Comparison of ENCODE assay signal across 14 cellular contexts in the genomic region with DNA sequence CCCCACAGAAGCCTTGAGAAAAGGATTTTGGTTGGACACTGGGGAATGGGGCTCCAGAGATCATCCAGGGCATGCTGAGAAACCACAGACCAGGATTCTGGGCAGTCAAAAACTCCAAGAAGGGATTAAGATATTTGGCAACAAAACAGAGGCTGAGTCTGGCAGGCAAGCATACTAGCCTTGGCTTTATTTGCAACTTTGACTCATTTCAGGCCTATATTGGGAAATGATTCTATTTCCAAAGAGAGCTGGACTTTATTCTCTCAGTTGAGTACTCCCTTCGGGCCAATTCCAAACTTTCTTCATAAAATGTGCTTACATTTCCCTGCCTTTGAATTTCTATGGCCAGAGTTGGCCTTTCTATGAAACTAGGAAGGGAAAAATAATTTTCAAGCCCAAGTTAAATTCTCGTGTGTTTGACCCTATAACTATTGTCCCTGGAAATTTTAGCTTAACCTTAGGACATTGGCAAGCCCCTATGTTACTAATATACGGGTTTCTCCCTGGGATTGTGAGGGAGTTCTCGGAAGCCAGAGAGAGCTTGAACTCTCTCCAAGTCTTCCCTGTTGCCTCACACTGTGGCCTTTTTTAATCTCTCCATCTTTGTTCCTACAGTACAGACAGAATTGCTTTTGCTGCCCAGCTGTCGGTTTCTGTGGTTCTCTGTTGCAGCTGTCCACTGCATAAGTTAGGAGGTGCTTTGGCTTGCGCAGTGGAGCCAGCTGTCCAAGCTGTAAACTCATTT.
A peak's percentile ranks its signal among the peaks of the same experiment; 100 is the strongest.
DNase-seq lines count a peak whose midpoint lies in the region; ATAC-seq and TF ChIP-seq lines count a peak whose summit lies in the region.
"Had no signal": no experiment of that assay in that cellular context is flagged by ENCODE, and none has a peak within 500 bp of the region (broad histone marks: within the 10 kb centered on the region; RNA-seq: fewer than 3 reads in every experiment).

No MANE protein-coding gene starts in this region.

- BruUV-seq in IMR-90 (replicated peaks; lab: Mats Ljungman, UMichigan), result no TSS peak

- in situ Hi-C loops in IMR-90 (cut with MboI; ENCODE audit: low sequenced_read_pairs), result no loop called here

- H3K27me3 ChIP-seq in IMR-90 (ENCODE audit: control insufficient read depth, insufficient read depth, low read length) (no peaks in the 10 kb centered on the region; the same call in 1 of the 2 replicates), subcutaneous abdominal adipose tissue (ENCODE audit: control insufficient read depth in 5 of 5, insufficient read depth in 4 of 5, low read length in 5 of 5) (peaks cover 0 to 7% (median 2%) of the 10 kb centered on the region in 5 donors)
- H3K27me3 ChIP-seq: neutrophil had no signal

- peak overlapping the region; percentile 33; the same call in 1 of the 2 replicates for H3K27ac ChIP-seq in IMR-90 (ENCODE audit: insufficient read depth, low read length)
- H3K27ac ChIP-seq in coronary artery, result peak overlapping the region; percentile 29 to 63
- H3K27ac ChIP-seq in subcutaneous abdominal adipose tissue (ENCODE audit: low read depth, low read length), result peak overlapping the region; percentile 45
- H3K27ac ChIP-seq: neutrophil had no signal

- no peak overlapping the region for H3K23ac ChIP-seq in IMR-90 (ENCODE audit: low read depth, low read length)

- H2AFZ ChIP-seq in IMR-90 (replicated peaks; ENCODE audit: low read length, poor library complexity), result no peak overlapping the region

- no peak overlapping the region for H3K56ac ChIP-seq in IMR-90 (ENCODE audit: extremely low read depth, insufficient read depth, low read length)

- POLR2A ChIA-PET in IMR-90 (lab: Charles Lee; ENCODE audit: unreplicated experiment), result no interaction called here

- H3K79me1 ChIP-seq in IMR-90 (ENCODE audit: low read depth in 1 of 2, low read length in 2 of 2), result no peaks in the 10 kb centered on the region

- no peak overlapping the region for H4K91ac ChIP-seq in IMR-90 (ENCODE audit: insufficient read depth, low read depth, low read length)

- H3K27ac Mint-ChIP-seq in glutamatergic neuron (ENCODE audit: unreplicated experiment), result no peak overlapping the region
- H3K27ac Mint-ChIP-seq: activated naive CD8-positive, alpha-beta T cell treated with anti-CD3 and anti-CD28 coated beads, Interleukin-2, amount 50 U/mL, for 24 hours; stimulated activated naive CD8-positive, alpha-beta T cell treated with anti-CD3 and anti-CD28 coated beads, Interleukin-15, Interleukin-2, amounts not matched to agents 100 ng/mL and 50 ng/mL, for 24 hours had no signal

- no peak overlapping the region for H3K4me3 Mint-ChIP-seq in glutamatergic neuron (ENCODE audit: unreplicated experiment)
- H3K4me3 Mint-ChIP-seq: activated naive CD8-positive, alpha-beta T cell treated with anti-CD3 and anti-CD28 coated beads, Interleukin-2, amount 50 U/mL, for 24 hours; stimulated activated naive CD8-positive, alpha-beta T cell treated with anti-CD3 and anti-CD28 coated beads, Interleukin-15, Interleukin-2, amounts not matched to agents 100 ng/mL and 50 ng/mL, for 24 hours had no signal

- H3K36me3 Mint-ChIP-seq in glutamatergic neuron (ENCODE audit: unreplicated experiment), result no peaks in the 10 kb centered on the region

- no peak overlapping the region for H3K4ac ChIP-seq in IMR-90 (ENCODE audit: low read depth, low read length)

- TF ChIP-seq POLR2A in IMR-90 (IDR thresholded peaks at IDR 0.05; ENCODE audit: low read depth, low read length), result no peak

- WGBS in IMR-90 (ENCODE audit: extremely low coverage in 2 of 2, insufficient read length in 1 of 2), 2 experiments, result no CpG with 5 or more reads among the region's 6 CpGs

- no peak overlapping the region for H2BK5ac ChIP-seq in IMR-90 (ENCODE audit: low read depth, low read length, poor library complexity, severe bottlenecking)

- H4K5ac ChIP-seq in IMR-90 (ENCODE audit: low read depth, low read length), result no peak overlapping the region

- no peak for TF ChIP-seq RAD21 in IMR-90 (IDR thresholded peaks at IDR 0.05; ENCODE audit: low read length)

- H2AK5ac ChIP-seq in IMR-90 (ENCODE audit: low read depth, low read length), result no peak overlapping the region

- peak; percentile 71 for ATAC-seq in IMR-90 (ENCODE audit: low read depth)
- ATAC-seq: activated naive CD8-positive, alpha-beta T cell treated with anti-CD3 and anti-CD28 coated beads, Interleukin-2, amount 50 U/mL, for 24 hours; Panc1 had no signal

- peak; percentile 47 for DNase-seq in IMR-90
- DNase-seq in coronary artery (ENCODE audit: low spot score), result no peak
- peak; percentile 12 for DNase-seq in medulla oblongata (ENCODE audit: extremely low spot score)
- DNase-seq in central memory CD4-positive, alpha-beta T cell, result no peak
- no peak for DNase-seq in GOT3 (lab: John Stamatoyannopoulos, UW)
- DNase-seq in glutamatergic neuron, result no peak
- no peak for DNase-seq in GF-D8 (lab: John Stamatoyannopoulos, UW)
- DNase-seq: activated naive CD8-positive, alpha-beta T cell treated with anti-CD3 and anti-CD28 coated beads, Interleukin-2, amount 50 U/mL, for 24 hours; stimulated activated CD4-positive, alpha-beta T cell treated with anti-CD3 and anti-CD28 coated beads, Interleukin-4, amount 100 ng/mL, for 4 hours; T-helper 9 cell had no signal

- H2AK9ac ChIP-seq in IMR-90 (replicated peaks; ENCODE audit: low read depth, low read length, poor library complexity), result no peak overlapping the region

- intact Hi-C loops in IMR-90 (cut with micrococcal nuclease), result no loop called here

- H3K27me3 Mint-ChIP-seq in glutamatergic neuron (ENCODE audit: unreplicated experiment), result peaks cover 3% of the 10 kb centered on the region
- H3K27me3 Mint-ChIP-seq: stimulated activated naive CD8-positive, alpha-beta T cell treated with anti-CD3 and anti-CD28 coated beads, Interleukin-15, Interleukin-2, amounts not matched to agents 100 ng/mL and 50 ng/mL, for 24 hours had no signal

- CTCF ChIA-PET in IMR-90 (lab: Yijun Ruan, JAX), result interaction anchor here (0.7 kb wide), 1 partner anchor 16 kb away, joined by 3 read pairs; no protein-coding TSS in a partner anchor

- TF ChIP-seq CTCF in IMR-90 (conservative IDR thresholded peaks at IDR 0.05; ENCODE audit: low read depth, low read length), result no peak
- TF ChIP-seq CTCF in coronary artery (IDR thresholded peaks at IDR 0.05), result no peak
- no peak for TF ChIP-seq CTCF in glutamatergic neuron (IDR thresholded peaks at IDR 0.05; ENCODE audit: partially characterized antibody, unreplicated experiment)

- no peak overlapping the region for H2BK120ac ChIP-seq in IMR-90 (ENCODE audit: low read depth, low read length)

- peak overlapping the region; percentile 29; the same call in 1 of the 2 replicates for H3K4me2 ChIP-seq in IMR-90 (ENCODE audit: low read depth, low read length)

- H3K36me3 ChIP-seq in IMR-90 (ENCODE audit: control insufficient read depth, insufficient read depth, low read length) (no peaks in the 10 kb centered on the region), subcutaneous abdominal adipose tissue (ENCODE audit: control insufficient read depth in 5 of 5, insufficient read depth in 5 of 5, low read length in 5 of 5) (no peaks in the 10 kb centered on the region)
- H3K36me3 ChIP-seq: neutrophil had no signal

- H3K4me3 ChIP-seq in IMR-90 (ENCODE audit: insufficient read depth, low read depth, low read length) (no peak overlapping the region), coronary artery (no peak overlapping the region), subcutaneous abdominal adipose tissue (ENCODE audit: low read depth in 1 of 5, low read length in 5 of 5) (no peak overlapping the region)

- H4K20me1 ChIP-seq in IMR-90 (ENCODE audit: insufficient read depth, low read length), result no peaks in the 10 kb centered on the region

- dilution Hi-C loops in IMR-90 (cut with HindIII; ENCODE audit: low sequenced_read_pairs, unreplicated experiment), result no loop called here

- H2BK20ac ChIP-seq in IMR-90 (ENCODE audit: low read depth, low read length), result no peak overlapping the region

- H3K9me3 Mint-ChIP-seq in glutamatergic neuron (ENCODE audit: unreplicated experiment), result no peaks in the 10 kb centered on the region
- H3K9me3 Mint-ChIP-seq: activated naive CD8-positive, alpha-beta T cell treated with anti-CD3 and anti-CD28 coated beads, Interleukin-2, amount 50 U/mL, for 24 hours; stimulated activated naive CD8-positive, alpha-beta T cell treated with anti-CD3 and anti-CD28 coated beads, Interleukin-15, Interleukin-2, amounts not matched to agents 100 ng/mL and 50 ng/mL, for 24 hours had no signal

- H3K9me3 ChIP-seq in IMR-90 (ENCODE audit: control insufficient read depth, insufficient read depth, low read length), result peaks cover 2% of the 10 kb centered on the region; the same call in 1 of the 2 replicates
- H3K9me3 ChIP-seq in subcutaneous abdominal adipose tissue (ENCODE audit: control insufficient read depth in 5 of 5, low read length in 5 of 5), result no peaks in the 10 kb centered on the region
- H3K9me3 ChIP-seq: neutrophil had no signal

- no peak overlapping the region for H3K9ac ChIP-seq in IMR-90 (ENCODE audit: low read depth, low read length)
- H3K9ac ChIP-seq in subcutaneous abdominal adipose tissue (ENCODE audit: low read length in 5 of 5), result no peak overlapping the region

- no peak overlapping the region for H3K14ac ChIP-seq in IMR-90 (replicated peaks; ENCODE audit: low read depth, low read length)

- no peak overlapping the region for H2BK15ac ChIP-seq in IMR-90 (ENCODE audit: low read depth, low read length)

- H3K4me1 ChIP-seq in IMR-90 (ENCODE audit: control insufficient read depth, insufficient read depth, low read length) (no peaks in the 10 kb centered on the region), subcutaneous abdominal adipose tissue (ENCODE audit: control insufficient read depth in 5 of 5, insufficient read depth in 5 of 5, low read length in 5 of 5) (peaks cover 0 to 24% (median 9%) of the 10 kb centered on the region in 5 donors)

- no peak overlapping the region for H3K18ac ChIP-seq in IMR-90 (ENCODE audit: low read depth, low read length)

- no peaks in the 10 kb centered on the region for H3K9me1 ChIP-seq in IMR-90 (ENCODE audit: insufficient read depth, low read length)

- H4K8ac ChIP-seq in IMR-90 (ENCODE audit: low read depth in 2 of 2, low read length in 2 of 2), result no peak overlapping the region

- peaks cover 7% of the 10 kb centered on the region for H3K4me1 Mint-ChIP-seq in glutamatergic neuron (ENCODE audit: low read depth, unreplicated experiment)
- H3K4me1 Mint-ChIP-seq: activated naive CD8-positive, alpha-beta T cell treated with anti-CD3 and anti-CD28 coated beads, Interleukin-2, amount 50 U/mL, for 24 hours had no signal

TF ChIP-seq in IMR-90, 13 proteins besides CTCF, POLR2A, EP300 and RAD21 (continues in another document):
- TF ChIP-seq RCOR1 (IDR thresholded peaks at IDR 0.05; ENCODE audit: insufficient replicate concordance, low read length) (no peak), CHD1 (IDR thresholded peaks at IDR 0.05; ENCODE audit: low read depth, low read length) (no peak)
- TF ChIP-seq, protein P1, sequence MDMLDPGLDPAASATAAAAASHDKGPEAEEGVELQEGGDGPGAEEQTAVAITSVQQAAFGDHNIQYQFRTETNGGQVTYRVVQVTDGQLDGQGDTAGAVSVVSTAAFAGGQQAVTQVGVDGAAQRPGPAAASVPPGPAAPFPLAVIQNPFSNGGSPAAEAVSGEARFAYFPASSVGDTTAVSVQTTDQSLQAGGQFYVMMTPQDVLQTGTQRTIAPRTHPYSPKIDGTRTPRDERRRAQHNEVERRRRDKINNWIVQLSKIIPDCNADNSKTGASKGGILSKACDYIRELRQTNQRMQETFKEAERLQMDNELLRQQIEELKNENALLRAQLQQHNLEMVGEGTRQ (IDR thresholded peaks at IDR 0.05; ENCODE audit: low read depth, low read length), result no peak

Comparison
In these comparisons a context has a peak if more than half of its experiments do, and no peak if none do; other contexts are left out.
1. DNase-seq: peak in IMR-90 (single experiment) and medulla oblongata (single experiment); none in coronary artery (single experiment), central memory CD4-positive, alpha-beta T cell (single experiment), GOT3 (single experiment), glutamatergic neuron (single experiment) and GF-D8 (single experiment).
2. Peak in every context shown above with its lines, with median percentiles within 50 percentile points of each other: H3K27ac ChIP-seq.